ENCODE assay signal across 9 cellular contexts in the genomic region with DNA sequence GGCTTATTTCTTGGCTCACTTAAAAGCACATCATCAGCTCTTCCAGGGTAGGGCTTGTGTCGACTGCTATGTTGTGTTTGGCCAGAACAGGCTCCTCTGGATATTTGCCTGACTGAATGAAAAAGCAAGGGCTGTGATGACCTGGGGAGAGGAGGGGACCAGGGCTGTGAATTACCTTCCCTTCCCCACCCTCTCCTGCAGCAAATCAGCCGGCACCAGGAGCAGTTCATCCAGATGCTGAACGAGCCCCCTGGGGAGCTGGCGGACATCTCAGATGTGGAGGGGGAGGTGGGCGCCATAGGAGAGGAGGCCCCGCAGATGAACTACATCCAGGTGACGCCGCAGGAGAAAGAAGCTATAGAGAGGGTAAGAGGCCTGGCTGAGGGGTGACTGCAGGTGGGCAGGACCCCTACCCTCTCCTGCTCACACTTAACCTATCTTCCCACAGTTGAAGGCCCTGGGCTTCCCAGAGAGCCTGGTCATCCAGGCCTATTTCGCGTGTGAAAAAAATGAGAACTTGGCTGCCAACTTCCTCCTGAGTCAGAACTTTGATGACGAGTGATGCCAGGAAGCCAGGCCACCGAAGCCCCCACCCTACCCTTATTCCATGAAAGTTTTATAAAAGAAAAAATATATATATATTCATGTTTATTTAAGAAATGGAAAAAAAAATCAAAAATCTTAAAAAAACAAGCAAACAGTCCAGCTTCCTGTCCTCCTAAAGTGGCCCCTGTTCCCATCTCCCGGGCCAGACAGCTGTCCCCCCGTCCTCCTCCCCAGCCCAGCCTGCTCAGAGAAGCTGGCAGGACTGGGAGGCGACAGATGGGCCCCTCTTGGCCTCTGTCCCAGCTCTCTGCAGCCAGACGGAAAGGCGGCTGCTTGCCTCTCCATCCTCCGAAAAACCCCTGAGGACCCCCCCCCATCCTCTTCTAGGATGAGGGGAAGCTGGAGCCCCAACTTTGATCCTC. TPM values are rescaled to one million over a fixed set of nuclear protein-coding genes. Genes with fewer than 3 reads are reported as not detected.
DNase-seq lines count a peak whose midpoint lies in the region; ATAC-seq lines count a peak whose summit lies in the region.
"Had no signal": no experiment of that assay in that cellular context is flagged by ENCODE, and none has a peak within 500 bp of the region (broad histone marks: within the 10 kb centered on the region; RNA-seq: fewer than 3 reads in every experiment).

No MANE protein-coding gene starts in this region.

- peak overlapping the region; percentile 38 for H3K27ac Mint-ChIP-seq in activated CD4-positive, alpha-beta memory T cell treated with anti-CD3 and anti-CD28 coated beads for 36 hours
- no peak overlapping the region for H3K27ac Mint-ChIP-seq in activated CD4-positive, alpha-beta memory T cell treated with anti-CD3 and anti-CD28 coated beads, Interleukin-2, amount 10 ng/mL, durations not matched to agents 7 days and 5 days
- peak overlapping the region; percentile 60 for H3K27ac Mint-ChIP-seq in T-helper 17 cell
- H3K27ac Mint-ChIP-seq in CD8-positive, alpha-beta memory T cell, result peak overlapping the region in 1 of 8 donors; percentile 19

- H3K4me3 ChIP-seq in subcutaneous abdominal adipose tissue (ENCODE audit: low read depth in 1 of 5, low read length in 5 of 5), result no peak overlapping the region
- H3K4me3 ChIP-seq in CD8-positive, alpha-beta memory T cell (ENCODE audit: low read length), result no peak overlapping the region

- peaks cover 2 to 30% (median 25%) of the 10 kb centered on the region in 5 donors for H3K4me1 ChIP-seq in subcutaneous abdominal adipose tissue (ENCODE audit: control insufficient read depth in 5 of 5, insufficient read depth in 5 of 5, low read length in 5 of 5)
- peaks cover 15% of the 10 kb centered on the region for H3K4me1 ChIP-seq in CD8-positive, alpha-beta memory T cell (ENCODE audit: insufficient read depth, low read length)

- DNase-seq in activated CD4-positive, alpha-beta memory T cell treated with anti-CD3 and anti-CD28 coated beads for 36 hours, result no peak
- no peak for DNase-seq in activated CD4-positive, alpha-beta memory T cell treated with anti-CD3 and anti-CD28 coated beads, Interleukin-2, amount 10 ng/mL, durations not matched to agents 7 days and 5 days
- DNase-seq in T-helper 17 cell (no peak), globus pallidus (ENCODE audit: low spot score) (peak; percentile 81), NAMALWA (ENCODE audit: low spot score) (no peak)
- DNase-seq in central memory CD4-positive, alpha-beta T cell, result no peak
- DNase-seq in CD8-positive, alpha-beta memory T cell, result no peak
- DNase-seq: NCI-H774 had no signal

- no peaks in the 10 kb centered on the region for H3K27me3 Mint-ChIP-seq in activated CD4-positive, alpha-beta memory T cell treated with anti-CD3 and anti-CD28 coated beads for 36 hours
- H3K27me3 Mint-ChIP-seq in activated CD4-positive, alpha-beta memory T cell treated with anti-CD3 and anti-CD28 coated beads, Interleukin-2, amount 10 ng/mL, durations not matched to agents 7 days and 5 days, result no peaks in the 10 kb centered on the region
- H3K27me3 Mint-ChIP-seq in T-helper 17 cell, result no peaks in the 10 kb centered on the region
- no peaks in the 10 kb centered on the region for H3K27me3 Mint-ChIP-seq in CD8-positive, alpha-beta memory T cell

- H3K9ac ChIP-seq in subcutaneous abdominal adipose tissue (ENCODE audit: low read length in 5 of 5), result peak overlapping the region in 3 of 5 donors; percentile 28 to 49 (median 47)

- H3K36me3 ChIP-seq in subcutaneous abdominal adipose tissue (ENCODE audit: control insufficient read depth in 5 of 5, insufficient read depth in 5 of 5, low read length in 5 of 5), result peaks cover 0 to 68% (median 66%) of the 10 kb centered on the region in 5 donors
- H3K36me3 ChIP-seq in CD8-positive, alpha-beta memory T cell (ENCODE audit: insufficient read depth, low read length), result peaks cover 42% of the 10 kb centered on the region

- H3K4me3 Mint-ChIP-seq in activated CD4-positive, alpha-beta memory T cell treated with anti-CD3 and anti-CD28 coated beads for 36 hours, result no peak overlapping the region
- no peak overlapping the region for H3K4me3 Mint-ChIP-seq in activated CD4-positive, alpha-beta memory T cell treated with anti-CD3 and anti-CD28 coated beads, Interleukin-2, amount 10 ng/mL, durations not matched to agents 7 days and 5 days
- H3K4me3 Mint-ChIP-seq in T-helper 17 cell, result no peak overlapping the region
- H3K4me3 Mint-ChIP-seq in CD8-positive, alpha-beta memory T cell, result no peak overlapping the region

- CTCF ChIA-PET in activated CD4-positive, alpha-beta memory T cell treated with anti-CD3 and anti-CD28 coated beads for 36 hours (lab: Charles Lee), result interaction anchor here (1.0 to 5.7 kb wide), 4 partner anchors 12 to 105 kb away, joined by 3 to 64 read pairs (median 4); no protein-coding TSS in a partner anchor
- CTCF ChIA-PET in activated CD4-positive, alpha-beta memory T cell treated with anti-CD3 and anti-CD28 coated beads, Interleukin-2, amount 10 ng/mL, durations not matched to agents 7 days and 5 days (lab: Charles Lee), result interaction anchor here (1.4 to 5.4 kb wide), 2 partner anchors 12 to 68 kb away, joined by 3 to 45 read pairs; no protein-coding TSS in a partner anchor
- CTCF ChIA-PET in CD8-positive, alpha-beta memory T cell (lab: Charles Lee), result interaction anchor here (1.0 to 4.1 kb wide), 2 partner anchors 13 to 68 kb away, joined by 4 to 20 read pairs; no protein-coding TSS in a partner anchor

- POLR2A ChIA-PET in activated CD4-positive, alpha-beta memory T cell treated with anti-CD3 and anti-CD28 coated beads for 36 hours (lab: Charles Lee), result interaction anchor here (0.6 to 1.0 kb wide), 2 partner anchors 20 to 22 kb away, joined by 3 to 5 read pairs; no protein-coding TSS in a partner anchor
- POLR2A ChIA-PET in activated CD4-positive, alpha-beta memory T cell treated with anti-CD3 and anti-CD28 coated beads, Interleukin-2, amount 10 ng/mL, durations not matched to agents 7 days and 5 days (lab: Charles Lee), result interaction anchor here (0.9 to 5.1 kb wide), 7 partner anchors 7 to 147 kb away, joined by 3 to 43 read pairs (median 4); a partner anchor contains a TSS
- POLR2A ChIA-PET in CD8-positive, alpha-beta memory T cell (lab: Charles Lee), result interaction anchor here (0.5 kb wide), 1 partner anchor 769 kb away, joined by 4 read pairs; no protein-coding TSS in a partner anchor

- peaks cover 43% of the 10 kb centered on the region for H3K4me1 Mint-ChIP-seq in activated CD4-positive, alpha-beta memory T cell treated with anti-CD3 and anti-CD28 coated beads for 36 hours (ENCODE audit: low read depth)
- peaks cover 49% of the 10 kb centered on the region for H3K4me1 Mint-ChIP-seq in activated CD4-positive, alpha-beta memory T cell treated with anti-CD3 and anti-CD28 coated beads, Interleukin-2, amount 10 ng/mL, durations not matched to agents 7 days and 5 days
- H3K4me1 Mint-ChIP-seq in T-helper 17 cell, result peaks cover 21% of the 10 kb centered on the region
- H3K4me1 Mint-ChIP-seq in CD8-positive, alpha-beta memory T cell, result peaks cover 24 to 37% (median 25%) of the 10 kb centered on the region in 3 donors

- ATAC-seq in T-helper 17 cell, result no peak

- H3K27me3 ChIP-seq in subcutaneous abdominal adipose tissue (ENCODE audit: control insufficient read depth in 5 of 5, insufficient read depth in 4 of 5, low read length in 5 of 5), result no peaks in the 10 kb centered on the region
- no peaks in the 10 kb centered on the region for H3K27me3 ChIP-seq in CD8-positive, alpha-beta memory T cell (ENCODE audit: insufficient read depth, low read length, poor library complexity, severe bottlenecking)

- H3K36me3 Mint-ChIP-seq in activated CD4-positive, alpha-beta memory T cell treated with anti-CD3 and anti-CD28 coated beads for 36 hours, result peaks cover 53% of the 10 kb centered on the region
- peaks cover 67% of the 10 kb centered on the region for H3K36me3 Mint-ChIP-seq in activated CD4-positive, alpha-beta memory T cell treated with anti-CD3 and anti-CD28 coated beads, Interleukin-2, amount 10 ng/mL, durations not matched to agents 7 days and 5 days (ENCODE audit: low read depth)
- H3K36me3 Mint-ChIP-seq in T-helper 17 cell (ENCODE audit: low read depth), result peaks cover 7% of the 10 kb centered on the region
- H3K36me3 Mint-ChIP-seq in CD8-positive, alpha-beta memory T cell, result peaks cover 0 to 81% (median 2%) of the 10 kb centered on the region in 3 donors

- H3K9me3 Mint-ChIP-seq in activated CD4-positive, alpha-beta memory T cell treated with anti-CD3 and anti-CD28 coated beads for 36 hours, result no peaks in the 10 kb centered on the region
- no peaks in the 10 kb centered on the region for H3K9me3 Mint-ChIP-seq in activated CD4-positive, alpha-beta memory T cell treated with anti-CD3 and anti-CD28 coated beads, Interleukin-2, amount 10 ng/mL, durations not matched to agents 7 days and 5 days
- H3K9me3 Mint-ChIP-seq in CD8-positive, alpha-beta memory T cell, result no peaks in the 10 kb centered on the region

- H3K9me3 ChIP-seq in T-helper 17 cell (ENCODE audit: control insufficient read depth, low read length, poor library complexity, severe bottlenecking) (no peaks in the 10 kb centered on the region), subcutaneous abdominal adipose tissue (ENCODE audit: control insufficient read depth in 5 of 5, low read length in 5 of 5) (no peaks in the 10 kb centered on the region)
- H3K9me3 ChIP-seq in CD8-positive, alpha-beta memory T cell (ENCODE audit: low read length), result no peaks in the 10 kb centered on the region

- peak overlapping the region; percentile 48 for H3K27ac ChIP-seq in subcutaneous abdominal adipose tissue (ENCODE audit: low read depth, low read length)
- H3K27ac ChIP-seq in CD8-positive, alpha-beta memory T cell (ENCODE audit: low read depth, low read length), result no peak overlapping the region

- intact Hi-C loops in activated CD4-positive, alpha-beta memory T cell treated with anti-CD3 and anti-CD28 coated beads for 36 hours (cut with micrococcal nuclease), result no loop called here

RNA-seq across cellular contexts. Expression of a gene that starts 4.3 kb away (rescaled TPM):
- 10 to 100 TPM; 31.2 to 32.6 TPM for total RNA-seq in activated CD4-positive, alpha-beta memory T cell treated with anti-CD3 and anti-CD28 coated beads for 36 hours
- 10 to 100 TPM; 17.5 to 18.4 TPM for total RNA-seq in activated CD4-positive, alpha-beta memory T cell treated with anti-CD3 and anti-CD28 coated beads, Interleukin-2, amount 10 ng/mL, durations not matched to agents 7 days and 5 days
- total RNA-seq in T-helper 17 cell, result 1 to 10 TPM; 6.9 to 8.3 TPM
- total RNA-seq in CD8-positive, alpha-beta memory T cell, result 10 to 100 TPM; 37.3 to 38.6 TPM
- 64.1 TPM for polyA plus RNA-seq in CD8-positive, alpha-beta memory T cell

RNA-seq across cellular contexts. Expression of a gene that starts 7.1 kb away (rescaled TPM):
- 100 to 1,000 TPM; 190 to 194 TPM for total RNA-seq in activated CD4-positive, alpha-beta memory T cell treated with anti-CD3 and anti-CD28 coated beads for 36 hours
- 100 to 1,000 TPM; 119 to 123 TPM for total RNA-seq in activated CD4-positive, alpha-beta memory T cell treated with anti-CD3 and anti-CD28 coated beads, Interleukin-2, amount 10 ng/mL, durations not matched to agents 7 days and 5 days
- 10 to 100 TPM; 74.1 to 82.1 TPM for total RNA-seq in T-helper 17 cell
- total RNA-seq in CD8-positive, alpha-beta memory T cell, result 100 to 1,000 TPM; 227 to 230 TPM
- polyA plus RNA-seq in CD8-positive, alpha-beta memory T cell, result 115 TPM

RNA-seq across cellular contexts. Expression of a gene that starts 14.4 kb away (rescaled TPM):
- total RNA-seq in activated CD4-positive, alpha-beta memory T cell treated with anti-CD3 and anti-CD28 coated beads for 36 hours, result 100 to 1,000 TPM; 625 to 642 TPM
- total RNA-seq in activated CD4-positive, alpha-beta memory T cell treated with anti-CD3 and anti-CD28 coated beads, Interleukin-2, amount 10 ng/mL, durations not matched to agents 7 days and 5 days, result 100 to 1,000 TPM; 640 to 660 TPM
- 100 to 1,000 TPM; 418 to 472 TPM for total RNA-seq in T-helper 17 cell
- 100 to 1,000 TPM; 832 to 843 TPM for total RNA-seq in CD8-positive, alpha-beta memory T cell
- 174 TPM for polyA plus RNA-seq in CD8-positive, alpha-beta memory T cell

RNA-seq across cellular contexts. Expression of a gene that starts 16.6 kb away (rescaled TPM):
- total RNA-seq in activated CD4-positive, alpha-beta memory T cell treated with anti-CD3 and anti-CD28 coated beads for 36 hours, result under 1 TPM in 1 of 2 experiments, not detected in 1; 0.12 TPM
- total RNA-seq in activated CD4-positive, alpha-beta memory T cell treated with anti-CD3 and anti-CD28 coated beads, Interleukin-2, amount 10 ng/mL, durations not matched to agents 7 days and 5 days, result under 1 TPM; 0.13 to 0.15 TPM
- total RNA-seq in T-helper 17 cell, result not detected
- not detected for total RNA-seq in CD8-positive, alpha-beta memory T cell
- polyA plus RNA-seq in CD8-positive, alpha-beta memory T cell, result not detected

RNA-seq across cellular contexts. Expression of a gene that starts 19.3 kb away (rescaled TPM):
- 100 to 1,000 TPM; 109 to 110 TPM for total RNA-seq in activated CD4-positive, alpha-beta memory T cell treated with anti-CD3 and anti-CD28 coated beads for 36 hours
- total RNA-seq in activated CD4-positive, alpha-beta memory T cell treated with anti-CD3 and anti-CD28 coated beads, Interleukin-2, amount 10 ng/mL, durations not matched to agents 7 days and 5 days, result 10 to 100 TPM; 72.4 to 74.9 TPM
- 10 to 100 TPM; 23.2 to 28.3 TPM for total RNA-seq in T-helper 17 cell
- 100 to 1,000 TPM; 188 to 192 TPM for total RNA-seq in CD8-positive, alpha-beta memory T cell
- 64.5 TPM for polyA plus RNA-seq in CD8-positive, alpha-beta memory T cell
